Comparison of ENCODE assay signal across 8 cellular contexts in genomic region chr6:101765281-101765680, GRCh38.
"Had no signal": no experiment of that assay in that cellular context is flagged by ENCODE, and none has a peak within 500 bp of the region (broad histone marks: within the 10 kb centered on the region; RNA-seq: fewer than 3 reads in every experiment).

No MANE protein-coding gene starts in this region.

- ATAC-seq: GM12878 had no signal

- FAIRE-seq: G401.6, GM12878, GM12891, GM12892, GM18507, GM19239 had no signal

- H3K4me3 ChIP-seq: GM12878 had no signal

- DNase-seq: GDM1, GF-D8 had no signal
